In genomic region chr7:74183653-74184450, GRCh38 we compare ENCODE assay signal across 8 cellular contexts. TPM values are rescaled to one million over a fixed set of nuclear protein-coding genes. Genes with fewer than 3 reads are reported as not detected.
DNase-seq lines count a peak whose midpoint lies in the region; ATAC-seq, FAIRE-seq and TF ChIP-seq lines count a peak whose summit lies in the region.

No MANE protein-coding gene starts in this region.

- H3K4me3 Mint-ChIP-seq in CD4-positive, alpha-beta memory T cell = peak overlapping the region in 7 of 8 donors; percentile 2 to 74 (median 15)
- H3K4me3 Mint-ChIP-seq in activated naive CD4-positive, alpha-beta T cell treated with anti-CD3 and anti-CD28 coated beads, Interleukin-2, amount 10 ng/mL, durations not matched to agents 7 days and 5 days = no peak overlapping the region

- no peak overlapping the region for H3K4me2 ChIP-seq in HepG2 (ENCODE audit: low read depth, low read length)

- intact Hi-C loops in CD4-positive, alpha-beta memory T cell (cut with micrococcal nuclease) = loop anchor here (1.0 kb wide), 1 partner anchor 116 kb away; no protein-coding TSS in a partner anchor
- intact Hi-C loops in HepG2 (cut with micrococcal nuclease; ENCODE audit: unreplicated experiment) = loop anchor here (1.0 kb wide), 1 partner anchor 117 kb away; no protein-coding TSS in a partner anchor

- CTCF ChIA-PET in CD4-positive, alpha-beta memory T cell (lab: Charles Lee; ENCODE audit: partially characterized antibody) = interaction anchor here (0.6 to 3.2 kb wide), 10 partner anchors 9 to 217 kb away, joined by 3 to 16 read pairs (median 4); partner anchors contain the start of gene EIF4H
- CTCF ChIA-PET in activated naive CD4-positive, alpha-beta T cell treated with anti-CD3 and anti-CD28 coated beads, Interleukin-2, amount 10 ng/mL, durations not matched to agents 7 days and 5 days (lab: Charles Lee) = interaction anchor here (1.0 to 2.1 kb wide), 6 partner anchors 9 to 217 kb away, joined by 3 to 12 read pairs (median 4); partner anchors contain the start of gene EIF4H
- CTCF ChIA-PET in HepG2 (lab: Yijun Ruan, JAX; ENCODE audit: low intra/inter-chr PET ratio, low total read pairs) = interaction anchor here (1.8 kb wide), 1 partner anchor 116 kb away, joined by 10 read pairs; no protein-coding TSS in a partner anchor

- peaks cover 20% of the 10 kb centered on the region for H3K36me3 ChIP-seq in CD4-positive, alpha-beta memory T cell (ENCODE audit: insufficient read depth, low read length)
- H3K36me3 ChIP-seq in HepG2 (replicated peaks in 1 of 2; ENCODE audit: control insufficient read depth in 1 of 2, insufficient read depth in 2 of 2, low read length in 2 of 2) (peaks cover 18 to 60% of the 10 kb centered on the region in 2 experiments), small intestine (ENCODE audit: control insufficient read depth in 2 of 2, insufficient read depth in 2 of 2, low read length in 2 of 2) (peaks cover 10 to 16% of the 10 kb centered on the region in 2 donors)

- FAIRE-seq in HepG2 (lab: Jason Lieb, UNC) (peak; percentile 54), small intestine (lab: Jason Lieb, UNC) (no peak)

- H3K4me1 ChIP-seq in CD4-positive, alpha-beta memory T cell (ENCODE audit: insufficient read depth, low read length) = peaks cover 82% of the 10 kb centered on the region
- peaks cover 35% of the 10 kb centered on the region for H3K4me1 ChIP-seq in HepG2 (ENCODE audit: insufficient read depth, low read length)
- H3K4me1 ChIP-seq in small intestine (ENCODE audit: control insufficient read depth in 2 of 2, insufficient read depth in 1 of 2, low read depth in 1 of 2, low read length in 1 of 2) = peaks cover 6 to 10% of the 10 kb centered on the region in 2 donors

- TF ChIP-seq CTCF in HFF-Myc (IDR thresholded peaks at IDR 0.05; ENCODE audit: low read depth, low read length, missing control alignments) (peak; percentile 36), HepG2 (CRISPR knock-in tag; IDR thresholded peaks at IDR 0.05) (peak; percentile 54)

- no peak overlapping the region for H3K4me3 ChIP-seq in CD4-positive, alpha-beta memory T cell (ENCODE audit: low read length in 2 of 2)
- H3K4me3 ChIP-seq in HFF-Myc (replicated peaks; ENCODE audit: low read depth, low read length) (no peak overlapping the region), HepG2 (replicated peaks in 1 of 3; ENCODE audit: insufficient read depth in 1 of 3, low read depth in 2 of 3, low read length in 3 of 3) (no peak overlapping the region), small intestine (ENCODE audit: low read depth in 1 of 2, low read length in 2 of 2) (no peak overlapping the region)

- TF ChIP-seq EP300 in HepG2 (IDR thresholded peaks at IDR 0.05; ENCODE audit: low read depth in 2 of 2, low read length in 2 of 2) (no peak), HepG2 (CRISPR knock-in tag; IDR thresholded peaks at IDR 0.05; ENCODE audit: borderline replicate concordance) (no peak)

- BruUV-seq in HepG2 (replicated peaks; lab: Mats Ljungman, UMichigan) = no TSS peak

- TF ChIP-seq POLR2A in HepG2 (IDR thresholded peaks at IDR 0.05; ENCODE audit: insufficient read depth in 1 of 2, low read depth in 2 of 2, low read length in 2 of 2) (peak in 1 of 2 experiments; percentile 19; a peak in 1 of 4 replicates), GM18505 (IDR thresholded peaks at IDR 0.05; ENCODE audit: borderline replicate concordance, extremely low read depth, insufficient read depth, insufficient read length) (no peak)

- ATAC-seq in HepG2 = peak; percentile 77
- no peak for ATAC-seq in HG03432 (IDR thresholded peaks at IDR 0.05; ENCODE audit: unreplicated experiment)
- ATAC-seq in GM18505 (IDR thresholded peaks at IDR 0.05; ENCODE audit: unreplicated experiment) = no peak

- no peak overlapping the region for H3K9ac ChIP-seq in HepG2 (ENCODE audit: insufficient read depth, low read depth, low read length)

- peaks cover 98% of the 10 kb centered on the region for H3K79me2 ChIP-seq in HepG2 (ENCODE audit: insufficient read depth, low read length)

- no peaks in the 10 kb centered on the region for H3K27me3 ChIP-seq in CD4-positive, alpha-beta memory T cell (ENCODE audit: insufficient read depth, low read length)
- no peaks in the 10 kb centered on the region for H3K27me3 ChIP-seq in HepG2 (ENCODE audit: control insufficient read depth in 1 of 2, insufficient read depth in 2 of 2, low read length in 2 of 2)
- no peaks in the 10 kb centered on the region for H3K27me3 ChIP-seq in small intestine (ENCODE audit: control insufficient read depth in 2 of 2, insufficient read depth in 2 of 2, low read length in 2 of 2)

- in situ Hi-C loops in HepG2 (cut with HindIII; ENCODE audit: extremely low pct_ligation_motif_present, low pct_unique_long_range_greater_than_20kb) = no loop called here

- no peaks in the 10 kb centered on the region for H3K9me3 ChIP-seq in CD4-positive, alpha-beta memory T cell (ENCODE audit: control insufficient read depth in 1 of 2, low read length in 2 of 2)
- no peaks in the 10 kb centered on the region for H3K9me3 ChIP-seq in HepG2 (ENCODE audit: low read length)
- H3K9me3 ChIP-seq in small intestine (ENCODE audit: control insufficient read depth, low read depth) = no peaks in the 10 kb centered on the region

- H3K27me3 Mint-ChIP-seq in CD4-positive, alpha-beta memory T cell = no peaks in the 10 kb centered on the region
- no peaks in the 10 kb centered on the region for H3K27me3 Mint-ChIP-seq in activated naive CD4-positive, alpha-beta T cell treated with anti-CD3 and anti-CD28 coated beads, Interleukin-2, amount 10 ng/mL, durations not matched to agents 7 days and 5 days

- 88% methylated on average over 7 of the region's 7 CpGs for WGBS in HepG2 (ENCODE audit: low lambda C conversion rate)
- 59 to 62% (median 61%) methylated on average over 7 of the region's 7 CpGs for WGBS in small intestine, 3 donors

- H3K36me3 Mint-ChIP-seq in CD4-positive, alpha-beta memory T cell = peaks cover 24 to 57% of the 10 kb centered on the region in 2 donors
- H3K36me3 Mint-ChIP-seq in activated naive CD4-positive, alpha-beta T cell treated with anti-CD3 and anti-CD28 coated beads, Interleukin-2, amount 10 ng/mL, durations not matched to agents 7 days and 5 days = peaks cover 40% of the 10 kb centered on the region

- peak overlapping the region in 6 of 7 donors; percentile 5 to 89 (median 66) for H3K27ac Mint-ChIP-seq in CD4-positive, alpha-beta memory T cell
- H3K27ac Mint-ChIP-seq in activated naive CD4-positive, alpha-beta T cell treated with anti-CD3 and anti-CD28 coated beads, Interleukin-2, amount 10 ng/mL, durations not matched to agents 7 days and 5 days = peak overlapping the region; percentile 33

- H4K20me1 ChIP-seq in HepG2 (ENCODE audit: insufficient read depth, low read length) = peaks cover 98% of the 10 kb centered on the region

- H3K27ac ChIP-seq in CD4-positive, alpha-beta memory T cell (ENCODE audit: low read depth, low read length) = no peak overlapping the region
- H3K27ac ChIP-seq in HepG2 (ENCODE audit: extremely low read length, insufficient read depth, low read length) (no peak overlapping the region), small intestine (ENCODE audit: low read depth in 1 of 2, low read length in 1 of 2) (peak overlapping the region in 1 of 2 donors; percentile 51)

- no peak for DNase-seq in CD4-positive, alpha-beta memory T cell
- DNase-seq in HFF-Myc (ENCODE audit: extremely low read depth, low read depth) (no peak), HepG2 (ENCODE audit: low spot score) (peak; percentile 54), small intestine (no peak)
- peak; percentile 31 for DNase-seq in activated naive CD4-positive, alpha-beta T cell treated with anti-CD3 and anti-CD28 coated beads, Interleukin-2, amount 10 ng/mL, durations not matched to agents 7 days and 5 days
- no peak for DNase-seq in stimulated activated CD4-positive, alpha-beta T cell treated with anti-CD3 and anti-CD28 coated beads, Interleukin-15, amount 100 ng/mL, for 24 hours

- POLR2A ChIA-PET in CD4-positive, alpha-beta memory T cell (lab: Charles Lee; ENCODE audit: partially characterized antibody) = interaction anchor here (0.6 to 3.1 kb wide), 2 partner anchors 9 to 102 kb away, joined by 3 to 24 read pairs; partner anchors contain the start of gene EIF4H
- POLR2A ChIA-PET in HepG2 (lab: Yijun Ruan, JAX) = interaction anchor here (0.9 to 1.4 kb wide), 2 partner anchors 10 kb away, joined by 3 to 5 read pairs; partner anchors contain the start of gene EIF4H

- H3K4me1 Mint-ChIP-seq in CD4-positive, alpha-beta memory T cell = peaks cover 60 to 98% (median 78%) of the 10 kb centered on the region in 4 donors
- H3K4me1 Mint-ChIP-seq in activated naive CD4-positive, alpha-beta T cell treated with anti-CD3 and anti-CD28 coated beads, Interleukin-2, amount 10 ng/mL, durations not matched to agents 7 days and 5 days = peaks cover 60% of the 10 kb centered on the region

- H3K9me3 Mint-ChIP-seq in CD4-positive, alpha-beta memory T cell = peaks cover 0 to 4% (median 0%) of the 10 kb centered on the region in 8 donors
- H3K9me3 Mint-ChIP-seq in activated naive CD4-positive, alpha-beta T cell treated with anti-CD3 and anti-CD28 coated beads, Interleukin-2, amount 10 ng/mL, durations not matched to agents 7 days and 5 days = no peaks in the 10 kb centered on the region

- peak; percentile 21; the same call in 1 of the 2 replicates for TF ChIP-seq RAD21 in HepG2 (CRISPR knock-in tag; IDR thresholded peaks at IDR 0.05)

- no peak overlapping the region for H2AFZ ChIP-seq in HepG2 (ENCODE audit: low read length)

RNA-seq across cellular contexts. Expression of gene EIF4H, which starts 9.7 kb away (rescaled TPM):
- total RNA-seq in CD4-positive, alpha-beta memory T cell = 100 to 1,000 TPM; 167 to 168 TPM
- polyA plus RNA-seq in CD4-positive, alpha-beta memory T cell = 100 to 1,000 TPM; 225 to 316 TPM
- 321 and 356 TPM in 2 replicates for total RNA-seq in HepG2 (2016; rRNA removed; fragmentation: Illumina TruSeq; extraction: Trizol)
- 23.2 and 29.3 TPM in 2 replicates for total RNA-seq in HepG2 (2016; cell fraction: cytosol; rRNA removed; fragmentation: Illumina TruSeq; extraction: Trizol; ENCODE audit: low read depth)
- 329 and 330 TPM in 2 replicates for total RNA-seq in HepG2 (2016; cell fraction: insoluble cytoplasmic fraction; rRNA removed; fragmentation: Illumina TruSeq; extraction: Trizol)
- total RNA-seq in HepG2 (2016; cell fraction: membrane; rRNA removed; fragmentation: Illumina TruSeq; extraction: Trizol) = 89.4 and 96.4 TPM in 2 replicates
- total RNA-seq in HepG2 (2016; cell fraction: nucleus; rRNA removed; fragmentation: Illumina TruSeq; extraction: Trizol) = 126 and 145 TPM in 2 replicates
- polyA plus RNA-seq in HepG2 (2011; rRNA removed) = 200 and 232 TPM in 2 replicates
- 246 and 252 TPM in 2 replicates for polyA plus RNA-seq in HepG2 (2011; cell fraction: cytosol; rRNA removed)
- polyA plus RNA-seq in HepG2 (2011; cell fraction: nucleus; rRNA removed) = 96.2 and 102 TPM in 2 replicates
- polyA plus RNA-seq in HepG2 (2012) = 170 and 183 TPM in 2 replicates
- 19.6 and 20.9 TPM in 2 replicates for polyA plus RNA-seq in HepG2 (2016; cell fraction: cytosol; fragmentation: Illumina TruSeq; extraction: Trizol; ENCODE audit: low read depth)
- 319 and 333 TPM in 2 replicates for polyA plus RNA-seq in HepG2 (2016; cell fraction: insoluble cytoplasmic fraction; fragmentation: Illumina TruSeq; extraction: Trizol; ENCODE audit: low read depth)
- polyA plus RNA-seq in HepG2 (2016; cell fraction: membrane; fragmentation: Illumina TruSeq; extraction: Trizol; ENCODE audit: low read depth) = 53.6 and 62.6 TPM in 2 replicates
- 181 and 191 TPM in 2 replicates for polyA plus RNA-seq in HepG2 (2016; cell fraction: nucleus; fragmentation: Illumina TruSeq; extraction: Trizol; ENCODE audit: insufficient read depth, low read depth)
- polyA minus RNA-seq in HepG2 (2011; rRNA and poly(A)+ RNA removed; ENCODE audit: low replicate concordance) = 265 and 269 TPM in 2 replicates
- 130 and 142 TPM in 2 replicates for polyA minus RNA-seq in HepG2 (2011; cell fraction: cytosol; rRNA and poly(A)+ RNA removed)
- 82.8 and 86.5 TPM in 2 replicates for polyA minus RNA-seq in HepG2 (2011; cell fraction: nucleus; rRNA and poly(A)+ RNA removed)
- 100 to 1,000 TPM; 158 to 229 (median 162) TPM for polyA plus RNA-seq in small intestine

RNA-seq across cellular contexts. Expression of gene LAT2, which starts 26.0 kb away (rescaled TPM):
- 1 to 10 TPM; 2.7 to 2.8 TPM for total RNA-seq in CD4-positive, alpha-beta memory T cell
- 1 to 10 TPM; 1.6 to 3.6 TPM for polyA plus RNA-seq in CD4-positive, alpha-beta memory T cell
- total RNA-seq in HepG2 (2016; rRNA removed; fragmentation: Illumina TruSeq; extraction: Trizol) = 0.83 and 1.00 TPM in 2 replicates
- total RNA-seq in HepG2 (2016; cell fraction: cytosol; rRNA removed; fragmentation: Illumina TruSeq; extraction: Trizol; ENCODE audit: low read depth) = 0.18 and 0.20 TPM in 2 replicates
- total RNA-seq in HepG2 (2016; cell fraction: insoluble cytoplasmic fraction; rRNA removed; fragmentation: Illumina TruSeq; extraction: Trizol) = 0.93 and 0.97 TPM in 2 replicates
- 0.31 and 0.43 TPM in 2 replicates for total RNA-seq in HepG2 (2016; cell fraction: membrane; rRNA removed; fragmentation: Illumina TruSeq; extraction: Trizol)
- total RNA-seq in HepG2 (2016; cell fraction: nucleus; rRNA removed; fragmentation: Illumina TruSeq; extraction: Trizol) = 0.44 and 0.78 TPM in 2 replicates
- 0.75 and 0.95 TPM in 2 replicates for polyA plus RNA-seq in HepG2 (2011; rRNA removed)
- 0.67 and 0.77 TPM in 2 replicates for polyA plus RNA-seq in HepG2 (2011; cell fraction: cytosol; rRNA removed)
- polyA plus RNA-seq in HepG2 (2011; cell fraction: nucleus; rRNA removed) = 0.90 and 1.1 TPM in 2 replicates
- 0.32 and 0.43 TPM in 2 replicates for polyA plus RNA-seq in HepG2 (2012)
- polyA plus RNA-seq in HepG2 (2016; cell fraction: cytosol; fragmentation: Illumina TruSeq; extraction: Trizol; ENCODE audit: low read depth) = 0.17 and 0.32 TPM in 2 replicates
- polyA plus RNA-seq in HepG2 (2016; cell fraction: insoluble cytoplasmic fraction; fragmentation: Illumina TruSeq; extraction: Trizol; ENCODE audit: low read depth) = 0.59 and 1.4 TPM in 2 replicates
- polyA plus RNA-seq in HepG2 (2016; cell fraction: membrane; fragmentation: Illumina TruSeq; extraction: Trizol; ENCODE audit: low read depth) = 0.66 and 0.90 TPM in 2 replicates
- polyA plus RNA-seq in HepG2 (2016; cell fraction: nucleus; fragmentation: Illumina TruSeq; extraction: Trizol; ENCODE audit: insufficient read depth, low read depth) = 0.67 and 2.3 TPM in 2 replicates
- polyA minus RNA-seq in HepG2 (2011; rRNA and poly(A)+ RNA removed; ENCODE audit: low replicate concordance) = 0.62 and 1.2 TPM in 2 replicates
- not detected in 2 replicates for polyA minus RNA-seq in HepG2 (2011; cell fraction: cytosol; rRNA and poly(A)+ RNA removed)
- 0.25 TPM in 1 of 2 replicates, not detected in the other for polyA minus RNA-seq in HepG2 (2011; cell fraction: nucleus; rRNA and poly(A)+ RNA removed)
- polyA plus RNA-seq in small intestine = 1 to 10 TPM; 2.9 to 5.9 (median 5.8) TPM

Comparison
In these comparisons a context has a peak if more than half of its experiments do, and no peak if none do; other contexts are left out.
1. DNase-seq: peak in activated naive CD4-positive, alpha-beta T cell treated with anti-CD3 and anti-CD28 coated beads, Interleukin-2, amount 10 ng/mL, durations not matched to agents 7 days and 5 days (single experiment) and HepG2 (single experiment); none in CD4-positive, alpha-beta memory T cell (0 of 5), HFF-Myc (single experiment), small intestine (single experiment) and stimulated activated CD4-positive, alpha-beta T cell treated with anti-CD3 and anti-CD28 coated beads, Interleukin-15, amount 100 ng/mL, for 24 hours (single experiment).